Comparison of ENCODE assay signal across 8 cellular contexts in genomic region chr16:54929090-54930033, GRCh38. TPM values are rescaled to one million over a fixed set of nuclear protein-coding genes. Genes with fewer than 3 reads are reported as not detected.
DNase-seq lines count a peak whose midpoint lies in the region; ATAC-seq and TF ChIP-seq lines count a peak whose summit lies in the region.

No MANE protein-coding gene starts in this region.

- H3K27ac ChIP-seq in upper lobe of left lung: peak overlapping the region; percentile 82 to 89 (median 85)

- H3K9me3 ChIP-seq in upper lobe of left lung: no peaks in the 10 kb centered on the region

- H3K4me3 ChIP-seq in GM08714 (ENCODE audit: low read length) (peak overlapping the region; percentile 47; the same call in 1 of the 2 replicates), upper lobe of left lung (peak overlapping the region; percentile 54 to 74 (median 72))

- peak; percentile 99 for DNase-seq in NCI-H1092 (lab: John Stamatoyannopoulos, UW)
- peak; percentile 96 for DNase-seq in SKM-1 (lab: John Stamatoyannopoulos, UW; ENCODE audit: unreplicated experiment)
- DNase-seq in activated naive CD8-positive, alpha-beta T cell treated with anti-CD3 and anti-CD28 coated beads for 36 hours: peak; percentile 94
- peak; percentile 100 for DNase-seq in cardiac septum (ENCODE audit: low spot score)
- peak; percentile 88 to 99 (median 96) for DNase-seq in posterior cingulate gyrus
- peak; percentile 99 for DNase-seq in upper lobe of left lung

- TF ChIP-seq CTCF in upper lobe of left lung (IDR thresholded peaks at IDR 0.05): peak in 3 of 6 experiments; percentile 8 to 25 (median 24)

- H3K4me1 Mint-ChIP-seq in activated naive CD8-positive, alpha-beta T cell treated with anti-CD3 and anti-CD28 coated beads for 36 hours: peaks cover 28% of the 10 kb centered on the region

- peaks cover 14% of the 10 kb centered on the region for H3K36me3 Mint-ChIP-seq in activated naive CD8-positive, alpha-beta T cell treated with anti-CD3 and anti-CD28 coated beads for 36 hours

- 0 to 2% methylated on average over 56 to 67 of the region's 75 CpGs for WGBS in upper lobe of left lung, 2 donors

- peak overlapping the region; percentile 55 for H3K27ac Mint-ChIP-seq in activated naive CD8-positive, alpha-beta T cell treated with anti-CD3 and anti-CD28 coated beads for 36 hours

- H3K27me3 ChIP-seq in upper lobe of left lung: peaks cover 0 to 41% (median 23%) of the 10 kb centered on the region in 4 donors

- intact Hi-C loops in cardiac septum (cut with DNase I): loop anchor here (2.0 to 10.0 kb wide), 7 partner anchors 395 to 1157 kb away; partner anchors contain the start of genes IRX3 and IRX6
- intact Hi-C loops in posterior cingulate gyrus (cut with DNase I): loop anchor here (5.0 to 10.0 kb wide), 3 partner anchors 443 to 1155 kb away; partner anchors contain the start of gene IRX3

- peak in 3 of 4 donors; percentile 56 to 76 (median 56) for TF ChIP-seq POLR2A in upper lobe of left lung (IDR thresholded peaks at IDR 0.05)

- peak overlapping the region; percentile 83 for H3K4me3 Mint-ChIP-seq in activated naive CD8-positive, alpha-beta T cell treated with anti-CD3 and anti-CD28 coated beads for 36 hours

- peaks cover 12% of the 10 kb centered on the region for H3K9me3 Mint-ChIP-seq in activated naive CD8-positive, alpha-beta T cell treated with anti-CD3 and anti-CD28 coated beads for 36 hours

- peaks cover 20 to 32% (median 25%) of the 10 kb centered on the region in 4 donors for H3K4me1 ChIP-seq in upper lobe of left lung

- peaks cover 81% of the 10 kb centered on the region for H3K27me3 Mint-ChIP-seq in activated naive CD8-positive, alpha-beta T cell treated with anti-CD3 and anti-CD28 coated beads for 36 hours

- H3K36me3 ChIP-seq in upper lobe of left lung: peaks cover 0 to 4% (median 0%) of the 10 kb centered on the region in 4 donors

- peak; percentile 97 for ATAC-seq in HG02610 (IDR thresholded peaks at IDR 0.05; ENCODE audit: unreplicated experiment)
- ATAC-seq in upper lobe of left lung (ENCODE audit: low FRiP score in 2 of 2): peak; percentile 94 to 98

- TF ChIP-seq EP300 in upper lobe of left lung (IDR thresholded peaks at IDR 0.05): peak in 1 of 4 donors; percentile 27

RNA-seq across cellular contexts. Expression of gene IRX5, which starts 1.3 kb away (rescaled TPM):
- not detected for total RNA-seq in activated naive CD8-positive, alpha-beta T cell treated with anti-CD3 and anti-CD28 coated beads for 36 hours
- total RNA-seq in cardiac septum: 15.4 TPM
- total RNA-seq in upper lobe of left lung: 10 to 100 TPM; 15.2 to 45.6 (median 31.9) TPM

Comparison
In these comparisons a context has a peak if more than half of its experiments do, and no peak if none do; other contexts are left out.
1. Peak in every context shown above with its lines: DNase-seq, ATAC-seq, H3K4me3 ChIP-seq and H3K27ac ChIP-seq.
2. RNA of gene IRX5, which starts 1.3 kb away (total RNA-seq): 15.2 to 45.6 TPM in upper lobe of left lung and 15.4 TPM in cardiac septum (single experiment); not detected in activated naive CD8-positive, alpha-beta T cell treated with anti-CD3 and anti-CD28 coated beads for 36 hours; every median in the first group is over 10 times any median in the second.